ENCODE assay signal across 2 cellular contexts in the genomic region with DNA sequence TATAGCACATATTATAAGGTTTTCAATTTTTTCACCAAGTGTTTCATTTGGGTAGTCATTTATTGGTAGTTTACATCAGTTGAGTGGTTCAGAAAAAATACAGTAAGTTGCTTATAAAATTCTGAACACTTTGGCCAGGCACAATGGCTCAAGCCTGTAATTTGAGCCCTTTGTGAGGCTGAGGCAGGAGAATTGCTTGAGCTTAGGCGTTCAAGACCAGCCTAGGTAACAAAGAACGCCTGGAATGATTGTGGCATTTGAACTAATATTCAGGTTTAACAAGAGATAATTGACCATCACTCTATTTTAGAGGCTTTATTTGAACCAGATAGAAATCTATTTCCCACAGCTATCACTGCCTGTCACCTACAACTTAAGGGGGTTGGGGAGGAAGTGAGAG.
A peak's percentile ranks its signal among the peaks of the same experiment; 100 is the strongest.
TF ChIP-seq lines count a peak whose summit lies in the region.

No MANE protein-coding gene starts in this region.

TF ChIP-seq in HEK293, 187 proteins besides CTCF, POLR2A, EP300 and RAD21:
- TF ChIP-seq ZBTB8A (tag by site-specific recombination; IDR thresholded peaks at IDR 0.05) (peak; percentile 68), GFI1B (tag by site-specific recombination; IDR thresholded peaks at IDR 0.05) (no peak), ZNF157 (tag by site-specific recombination; IDR thresholded peaks at IDR 0.05) (no peak), SETDB1 (IDR thresholded peaks at IDR 0.05; ENCODE audit: insufficient read length, low read length) (no peak)
- TF ChIP-seq, protein P1, sequence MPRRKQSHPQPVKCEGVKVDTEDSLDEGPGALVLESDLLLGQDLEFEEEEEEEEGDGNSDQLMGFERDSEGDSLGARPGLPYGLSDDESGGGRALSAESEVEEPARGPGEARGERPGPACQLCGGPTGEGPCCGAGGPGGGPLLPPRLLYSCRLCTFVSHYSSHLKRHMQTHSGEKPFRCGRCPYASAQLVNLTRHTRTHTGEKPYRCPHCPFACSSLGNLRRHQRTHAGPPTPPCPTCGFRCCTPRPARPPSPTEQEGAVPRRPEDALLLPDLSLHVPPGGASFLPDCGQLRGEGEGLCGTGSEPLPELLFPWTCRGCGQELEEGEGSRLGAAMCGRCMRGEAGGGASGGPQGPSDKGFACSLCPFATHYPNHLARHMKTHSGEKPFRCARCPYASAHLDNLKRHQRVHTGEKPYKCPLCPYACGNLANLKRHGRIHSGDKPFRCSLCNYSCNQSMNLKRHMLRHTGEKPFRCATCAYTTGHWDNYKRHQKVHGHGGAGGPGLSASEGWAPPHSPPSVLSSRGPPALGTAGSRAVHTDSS (tag by site-specific recombination; IDR thresholded peaks at IDR 0.05): no peak
- TF ChIP-seq, protein P2, sequence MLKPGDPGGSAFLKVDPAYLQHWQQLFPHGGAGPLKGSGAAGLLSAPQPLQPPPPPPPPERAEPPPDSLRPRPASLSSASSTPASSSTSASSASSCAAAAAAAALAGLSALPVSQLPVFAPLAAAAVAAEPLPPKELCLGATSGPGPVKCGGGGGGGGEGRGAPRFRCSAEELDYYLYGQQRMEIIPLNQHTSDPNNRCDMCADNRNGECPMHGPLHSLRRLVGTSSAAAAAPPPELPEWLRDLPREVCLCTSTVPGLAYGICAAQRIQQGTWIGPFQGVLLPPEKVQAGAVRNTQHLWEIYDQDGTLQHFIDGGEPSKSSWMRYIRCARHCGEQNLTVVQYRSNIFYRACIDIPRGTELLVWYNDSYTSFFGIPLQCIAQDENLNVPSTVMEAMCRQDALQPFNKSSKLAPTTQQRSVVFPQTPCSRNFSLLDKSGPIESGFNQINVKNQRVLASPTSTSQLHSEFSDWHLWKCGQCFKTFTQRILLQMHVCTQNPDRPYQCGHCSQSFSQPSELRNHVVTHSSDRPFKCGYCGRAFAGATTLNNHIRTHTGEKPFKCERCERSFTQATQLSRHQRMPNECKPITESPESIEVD (tag by site-specific recombination; IDR thresholded peaks at IDR 0.05): 0 out of 2 replicates have a peak, but pooled peaks have one; percentile 36

TF ChIP-seq in GM12878, 131 proteins besides CTCF, POLR2A, EP300 and RAD21:
- TF ChIP-seq SMARCA5 (IDR thresholded peaks at IDR 0.05): no peak
- TF ChIP-seq, protein P3, sequence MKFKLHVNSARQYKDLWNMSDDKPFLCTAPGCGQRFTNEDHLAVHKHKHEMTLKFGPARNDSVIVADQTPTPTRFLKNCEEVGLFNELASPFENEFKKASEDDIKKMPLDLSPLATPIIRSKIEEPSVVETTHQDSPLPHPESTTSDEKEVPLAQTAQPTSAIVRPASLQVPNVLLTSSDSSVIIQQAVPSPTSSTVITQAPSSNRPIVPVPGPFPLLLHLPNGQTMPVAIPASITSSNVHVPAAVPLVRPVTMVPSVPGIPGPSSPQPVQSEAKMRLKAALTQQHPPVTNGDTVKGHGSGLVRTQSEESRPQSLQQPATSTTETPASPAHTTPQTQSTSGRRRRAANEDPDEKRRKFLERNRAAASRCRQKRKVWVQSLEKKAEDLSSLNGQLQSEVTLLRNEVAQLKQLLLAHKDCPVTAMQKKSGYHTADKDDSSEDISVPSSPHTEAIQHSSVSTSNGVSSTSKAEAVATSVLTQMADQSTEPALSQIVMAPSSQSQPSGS (IDR thresholded peaks at IDR 0.05; ENCODE audit: low read length): no peak
- no peak for TF ChIP-seq FOS (IDR thresholded peaks at IDR 0.05; ENCODE audit: borderline replicate concordance, extremely low read depth, insufficient read length)
- TF ChIP-seq, protein P4, sequence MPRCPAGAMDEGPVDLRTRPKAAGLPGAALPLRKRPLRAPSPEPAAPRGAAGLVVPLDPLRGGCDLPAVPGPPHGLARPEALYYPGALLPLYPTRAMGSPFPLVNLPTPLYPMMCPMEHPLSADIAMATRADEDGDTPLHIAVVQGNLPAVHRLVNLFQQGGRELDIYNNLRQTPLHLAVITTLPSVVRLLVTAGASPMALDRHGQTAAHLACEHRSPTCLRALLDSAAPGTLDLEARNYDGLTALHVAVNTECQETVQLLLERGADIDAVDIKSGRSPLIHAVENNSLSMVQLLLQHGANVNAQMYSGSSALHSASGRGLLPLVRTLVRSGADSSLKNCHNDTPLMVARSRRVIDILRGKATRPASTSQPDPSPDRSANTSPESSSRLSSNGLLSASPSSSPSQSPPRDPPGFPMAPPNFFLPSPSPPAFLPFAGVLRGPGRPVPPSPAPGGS (IDR thresholded peaks at IDR 0.05; ENCODE audit: borderline replicate concordance, insufficient read depth, low read depth, low read length, poor library complexity, severe bottlenecking): no peak
- no peak for TF ChIP-seq YY1 (IDR thresholded peaks at IDR 0.05; ENCODE audit: low read depth, low read length)
